In the genomic region with DNA sequence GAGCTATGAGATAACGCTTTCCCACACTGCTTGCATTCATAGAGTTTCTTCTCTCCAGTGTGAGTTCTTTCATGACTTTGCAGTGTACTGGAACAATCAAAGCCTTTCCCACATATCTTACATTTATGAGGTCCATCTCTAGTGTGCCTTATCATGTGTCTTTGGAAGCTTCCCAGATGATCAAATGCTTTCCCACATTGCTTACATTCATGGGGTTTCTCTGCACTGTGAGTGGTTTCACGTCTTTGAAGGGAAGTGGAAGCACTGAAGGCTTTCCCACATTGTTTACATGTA, we compare ENCODE assay signal across 28 cellular contexts. TPM values are rescaled to one million over a fixed set of nuclear protein-coding genes. Genes with fewer than 3 reads are reported as not detected.
DNase-seq lines count a peak whose midpoint lies in the region; ATAC-seq, FAIRE-seq and TF ChIP-seq lines count a peak whose summit lies in the region.
"Had no signal": no experiment of that assay in that cellular context is flagged by ENCODE, and none has a peak within 500 bp of the region (broad histone marks: within the 10 kb centered on the region; RNA-seq: fewer than 3 reads in every experiment).

No MANE protein-coding gene starts in this region.

- no peaks in the 10 kb centered on the region for H3K27me3 Mint-ChIP-seq in activated CD8-positive, alpha-beta T cell treated with anti-CD3 and anti-CD28 coated beads for 36 hours
- H3K27me3 Mint-ChIP-seq: B cell; CD4-positive, alpha-beta memory T cell; CD4-positive, CD25-positive, alpha-beta regulatory T cell; CD8-positive, alpha-beta memory T cell had no signal

- H3K36me3 Mint-ChIP-seq in activated CD8-positive, alpha-beta T cell treated with anti-CD3 and anti-CD28 coated beads for 36 hours (ENCODE audit: low read depth): peaks cover 40% of the 10 kb centered on the region

- CTCF ChIA-PET in HepG2 (lab: Yijun Ruan, JAX; ENCODE audit: low intra/inter-chr PET ratio, low total read pairs) (no interaction called here), K562 (lab: Yijun Ruan, JAX; ENCODE audit: low intra/inter-chr PET ratio) (interaction anchor here (0.6 kb wide), 1 partner anchor 715 kb away, joined by 3 read pairs; no protein-coding TSS in a partner anchor)
- CTCF ChIA-PET in activated CD8-positive, alpha-beta T cell treated with anti-CD3 and anti-CD28 coated beads for 36 hours (lab: Charles Lee): no interaction called here

- POLR2A ChIA-PET in HepG2 (lab: Yijun Ruan, JAX): no interaction called here
- POLR2A ChIA-PET in K562 (lab: Yijun Ruan, JAX): no interaction called here
- POLR2A ChIA-PET in activated CD8-positive, alpha-beta T cell treated with anti-CD3 and anti-CD28 coated beads for 36 hours (lab: Charles Lee): no interaction called here

- H3K4me3 ChIP-seq in liver (ENCODE audit: low read depth in 1 of 3, low read length in 3 of 3) (peak overlapping the region in 2 of 3 donors; percentile 32 to 47), HepG2 (replicated peaks in 1 of 3; ENCODE audit: insufficient read depth in 1 of 3, low read depth in 2 of 3, low read length in 3 of 3) (no peak overlapping the region), K562 (no peak overlapping the region), subcutaneous abdominal adipose tissue (ENCODE audit: low read depth in 1 of 5, low read length in 5 of 5) (peak overlapping the region in 4 of 5 donors; percentile 1 to 30 (median 14))
- H3K4me3 ChIP-seq: A549, GM12878 had no signal

- in situ Hi-C loops in HepG2 (cut with HindIII; ENCODE audit: extremely low pct_ligation_motif_present, low pct_unique_long_range_greater_than_20kb) (no loop called here), K562 (cut with MboI) (no loop called here)

- FAIRE-seq in HepG2 (lab: Jason Lieb, UNC): no peak
- no peak for FAIRE-seq in K562 (lab: Jason Lieb, UNC)
- FAIRE-seq: A549, GM12878, GM12892, GM18507, GM19239 had no signal

- H3K9ac ChIP-seq in liver (ENCODE audit: low read depth in 1 of 2, low read length in 2 of 2): no peak overlapping the region
- H3K9ac ChIP-seq in HepG2 (ENCODE audit: insufficient read depth, low read depth, low read length): no peak overlapping the region
- H3K9ac ChIP-seq in K562 (ENCODE audit: insufficient read depth in 1 of 2, low read depth in 2 of 2, low read length in 2 of 2): no peak overlapping the region
- H3K9ac ChIP-seq in subcutaneous abdominal adipose tissue (ENCODE audit: low read length in 5 of 5): no peak overlapping the region
- H3K9ac ChIP-seq: BLaER1 treated with 17β-estradiol and CSF1 and Interleukin-3, amounts not matched to agents 10 nM and 100 nM had no signal

- no peak overlapping the region for H3K4me3 Mint-ChIP-seq in activated CD8-positive, alpha-beta T cell treated with anti-CD3 and anti-CD28 coated beads for 36 hours
- H3K4me3 Mint-ChIP-seq: B cell; CD4-positive, alpha-beta memory T cell; CD4-positive, CD25-positive, alpha-beta regulatory T cell; CD8-positive, alpha-beta memory T cell had no signal

- peaks cover 48% of the 10 kb centered on the region for H3K9me3 Mint-ChIP-seq in activated CD8-positive, alpha-beta T cell treated with anti-CD3 and anti-CD28 coated beads for 36 hours

- H3K27me3 ChIP-seq in liver (ENCODE audit: control insufficient read depth in 4 of 4, insufficient read depth in 4 of 4, low read length in 3 of 4): no peaks in the 10 kb centered on the region
- no peaks in the 10 kb centered on the region for H3K27me3 ChIP-seq in HepG2 (ENCODE audit: control insufficient read depth in 1 of 2, insufficient read depth in 2 of 2, low read length in 2 of 2)
- H3K27me3 ChIP-seq in K562 (ENCODE audit: control insufficient read depth in 2 of 2, insufficient read depth in 2 of 2, low read length in 2 of 2): no peaks in the 10 kb centered on the region
- no peaks in the 10 kb centered on the region for H3K27me3 ChIP-seq in subcutaneous abdominal adipose tissue (ENCODE audit: control insufficient read depth in 5 of 5, insufficient read depth in 4 of 5, low read length in 5 of 5)
- H3K27me3 ChIP-seq: BLaER1 treated with 17β-estradiol and CSF1 and Interleukin-3, amounts not matched to agents 10 nM and 100 nM had no signal

- DNase-seq in HepG2 (ENCODE audit: low spot score): no peak
- DNase-seq in K562 (ENCODE audit: extremely low read depth in 1 of 4, low spot score in 3 of 4): no peak
- DNase-seq in activated CD8-positive, alpha-beta T cell treated with anti-CD3 and anti-CD28 coated beads for 36 hours: no peak
- DNase-seq: AML-193; CD4-positive, alpha-beta memory T cell; CD4-positive, CD25-positive, alpha-beta regulatory T cell; CD8-positive, alpha-beta memory T cell; COR-L47; DMS 273 treated with DMSO at 0.1 percent for 48 hours; DMS153; DMS53; DMS79; DND-41; EL; GDM1 had no signal

- no peak for TF ChIP-seq POLR2A in HepG2 (IDR thresholded peaks at IDR 0.05; ENCODE audit: insufficient read depth in 1 of 2, low read depth in 2 of 2, low read length in 2 of 2)
- no peak for TF ChIP-seq POLR2A in K562 (conservative IDR thresholded peaks at IDR 0.05)

- H3K4me2 ChIP-seq in HepG2 (ENCODE audit: low read depth, low read length): no peak overlapping the region
- no peak overlapping the region for H3K4me2 ChIP-seq in K562 (ENCODE audit: insufficient read depth, low read length)
- H3K4me2 ChIP-seq: A549; BLaER1 treated with 17β-estradiol and CSF1 and Interleukin-3, amounts not matched to agents 10 nM and 100 nM had no signal

- TF ChIP-seq RAD21 in liver (IDR thresholded peaks at IDR 0.05) (no peak), HepG2 (CRISPR knock-in tag; IDR thresholded peaks at IDR 0.05) (no peak), K562 (CRISPR knock-in tag; conservative IDR thresholded peaks at IDR 0.05 in 1 of 2, IDR thresholded peaks at IDR 0.05 in 1 of 2) (no peak)

- TF ChIP-seq CTCF in liver (IDR thresholded peaks at IDR 0.05; ENCODE audit: low read depth, low read length, missing input control) (no peak), HepG2 (CRISPR knock-in tag; IDR thresholded peaks at IDR 0.05) (no peak), K562 (IDR thresholded peaks at IDR 0.05 in 2 of 3, conservative IDR thresholded peaks at IDR 0.05 in 1 of 3; ENCODE audit: insufficient read depth in 2 of 3, low read depth in 1 of 3, low read length in 3 of 3) (no peak)
- TF ChIP-seq CTCF in activated CD8-positive, alpha-beta T cell treated with anti-CD3 and anti-CD28 coated beads for 36 hours (IDR thresholded peaks at IDR 0.05): no peak

- H3K79me2 ChIP-seq in HepG2 (ENCODE audit: insufficient read depth, low read length) (no peaks in the 10 kb centered on the region), K562 (ENCODE audit: control insufficient read depth, insufficient read depth, low read length) (no peaks in the 10 kb centered on the region)

- H3K4me1 ChIP-seq in liver (ENCODE audit: control insufficient read depth in 4 of 4, insufficient read depth in 4 of 4, low read length in 3 of 4) (no peaks in the 10 kb centered on the region), HepG2 (ENCODE audit: insufficient read depth, low read length) (peaks cover 18% of the 10 kb centered on the region), K562 (replicated peaks in 1 of 2; ENCODE audit: control insufficient read depth in 2 of 2, insufficient read depth in 2 of 2, low read length in 2 of 2) (no peaks in the 10 kb centered on the region), subcutaneous abdominal adipose tissue (ENCODE audit: control insufficient read depth in 5 of 5, insufficient read depth in 5 of 5, low read length in 5 of 5) (peaks cover 0 to 1% (median 0%) of the 10 kb centered on the region in 5 donors)
- H3K4me1 ChIP-seq: A549; BLaER1 treated with 17β-estradiol and CSF1 and Interleukin-3, amounts not matched to agents 10 nM and 100 nM had no signal

- intact Hi-C loops in HepG2 (cut with micrococcal nuclease; ENCODE audit: unreplicated experiment): no loop called here
- intact Hi-C loops in K562 (cut with micrococcal nuclease): no loop called here
- intact Hi-C loops in activated CD8-positive, alpha-beta T cell treated with anti-CD3 and anti-CD28 coated beads for 36 hours (cut with micrococcal nuclease): no loop called here

- WGBS in liver: 74% methylated on average over 2 of the region's 2 CpGs
- WGBS in HepG2 (ENCODE audit: low lambda C conversion rate): 68% methylated on average over 2 of the region's 2 CpGs
- 0% methylated on average over 1 of the region's 2 CpGs for WGBS in K562 (ENCODE audit: insufficient coverage, low coverage, missing lambda C conversion rate)

- BruUV-seq in HepG2 (replicated peaks; lab: Mats Ljungman, UMichigan): no TSS peak
- no TSS peak for BruUV-seq in K562 (replicated peaks; lab: Mats Ljungman, UMichigan)

- H3K4me1 Mint-ChIP-seq in activated CD8-positive, alpha-beta T cell treated with anti-CD3 and anti-CD28 coated beads for 36 hours (ENCODE audit: low read depth): no peaks in the 10 kb centered on the region
- H3K4me1 Mint-ChIP-seq: CD4-positive, CD25-positive, alpha-beta regulatory T cell; CD8-positive, alpha-beta memory T cell had no signal

- no peak for ATAC-seq in HepG2
- ATAC-seq in K562: no peak
- no peak for ATAC-seq in activated CD8-positive, alpha-beta T cell treated with anti-CD3 and anti-CD28 coated beads for 36 hours
- ATAC-seq in GM18873 (IDR thresholded peaks at IDR 0.05; ENCODE audit: low FRiP score, unreplicated experiment): no peak
- ATAC-seq: A549, GM12878 had no signal

- no peak overlapping the region for H2AFZ ChIP-seq in HepG2 (ENCODE audit: low read length)
- no peak overlapping the region for H2AFZ ChIP-seq in K562 (ENCODE audit: low read depth, low read length)

- no peak for TF ChIP-seq EP300 in HepG2 (IDR thresholded peaks at IDR 0.05; ENCODE audit: low read depth in 2 of 2, low read length in 2 of 2)
- TF ChIP-seq EP300 in HepG2 (CRISPR knock-in tag; IDR thresholded peaks at IDR 0.05; ENCODE audit: borderline replicate concordance): no peak
- no peak for TF ChIP-seq EP300 in K562 (IDR thresholded peaks at IDR 0.05; ENCODE audit: low read length)

- H3K9me3 ChIP-seq in liver (ENCODE audit: control insufficient read depth in 4 of 4, low read length in 3 of 4): peaks cover 25 to 77% (median 45%) of the 10 kb centered on the region in 4 donors
- H3K9me3 ChIP-seq in HepG2 (ENCODE audit: low read length): 0 out of 2 replicates have a peak, but pooled peaks cover 6% of the 10 kb centered on the region
- peaks cover 7% of the 10 kb centered on the region for H3K9me3 ChIP-seq in K562 (replicated peaks; ENCODE audit: control insufficient read depth, insufficient read depth, low read depth, low read length)
- H3K9me3 ChIP-seq in subcutaneous abdominal adipose tissue (ENCODE audit: control insufficient read depth in 5 of 5, low read length in 5 of 5): peaks cover 17 to 46% (median 33%) of the 10 kb centered on the region in 5 donors

- H3K36me3 ChIP-seq in liver (ENCODE audit: control insufficient read depth in 4 of 4, insufficient read depth in 3 of 4, low read depth in 1 of 4, low read length in 3 of 4) (peaks cover 5 to 32% (median 25%) of the 10 kb centered on the region in 4 donors), HepG2 (replicated peaks in 1 of 2; ENCODE audit: control insufficient read depth in 1 of 2, insufficient read depth in 2 of 2, low read length in 2 of 2) (peaks cover 0 to 4% of the 10 kb centered on the region in 2 experiments; a peak in 1 of 5 replicates), K562 (ENCODE audit: control insufficient read depth, insufficient read depth, low read length) (no peaks in the 10 kb centered on the region), subcutaneous abdominal adipose tissue (ENCODE audit: control insufficient read depth in 5 of 5, insufficient read depth in 5 of 5, low read length in 5 of 5) (peaks cover 19 to 32% (median 24%) of the 10 kb centered on the region in 5 donors)

- H4K20me1 ChIP-seq in HepG2 (ENCODE audit: insufficient read depth, low read length) (no peaks in the 10 kb centered on the region), K562 (replicated peaks; ENCODE audit: control insufficient read depth, insufficient read depth, low read length) (no peaks in the 10 kb centered on the region)
- H4K20me1 ChIP-seq: BLaER1 treated with 17β-estradiol and CSF1 and Interleukin-3, amounts not matched to agents 10 nM and 100 nM had no signal

- no peak overlapping the region for H3K27ac Mint-ChIP-seq in activated CD8-positive, alpha-beta T cell treated with anti-CD3 and anti-CD28 coated beads for 36 hours
- H3K27ac Mint-ChIP-seq: B cell; CD4-positive, alpha-beta memory T cell; CD4-positive, CD25-positive, alpha-beta regulatory T cell; CD8-positive, alpha-beta memory T cell had no signal

- H3K27ac ChIP-seq in liver (ENCODE audit: low read depth in 1 of 2, low read length in 2 of 2) (no peak overlapping the region), HepG2 (ENCODE audit: extremely low read length, insufficient read depth, low read length) (no peak overlapping the region), K562 (ENCODE audit: extremely low read depth, low read depth, low read length) (no peak overlapping the region), subcutaneous abdominal adipose tissue (ENCODE audit: low read depth, low read length) (no peak overlapping the region)
- H3K27ac ChIP-seq: 22Rv1; A549; BLaER1 treated with 17β-estradiol and CSF1 and Interleukin-3, amounts not matched to agents 10 nM and 100 nM; C4-2B had no signal

- H3K9me1 ChIP-seq in K562 (ENCODE audit: control insufficient read depth, insufficient read depth, low read length): no peaks in the 10 kb centered on the region

RNA-seq across cellular contexts. Expression of gene ZNF442, which starts 14.9 kb away (rescaled TPM):
- 1 to 10 TPM; 2.8 to 4.2 TPM for total RNA-seq in liver
- under 1 TPM; 0.49 to 0.67 TPM for polyA plus RNA-seq in liver
- total RNA-seq in HepG2 (2016; rRNA removed; fragmentation: Illumina TruSeq; extraction: Trizol): 6.0 and 8.6 TPM in 2 replicates
- 3.2 and 3.9 TPM in 2 replicates for total RNA-seq in HepG2 (2016; cell fraction: cytosol; rRNA removed; fragmentation: Illumina TruSeq; extraction: Trizol; ENCODE audit: low read depth)
- total RNA-seq in HepG2 (2016; cell fraction: insoluble cytoplasmic fraction; rRNA removed; fragmentation: Illumina TruSeq; extraction: Trizol): 6.0 and 8.5 TPM in 2 replicates
- 4.6 and 5.1 TPM in 2 replicates for total RNA-seq in HepG2 (2016; cell fraction: membrane; rRNA removed; fragmentation: Illumina TruSeq; extraction: Trizol)
- total RNA-seq in HepG2 (2016; cell fraction: nucleus; rRNA removed; fragmentation: Illumina TruSeq; extraction: Trizol): 3.7 and 5.1 TPM in 2 replicates
- polyA plus RNA-seq in HepG2 (2011; rRNA removed): 0.57 and 1.0 TPM in 2 replicates
- polyA plus RNA-seq in HepG2 (2011; cell fraction: cytosol; rRNA removed): 0.21 and 0.63 TPM in 2 replicates
- 0.73 and 0.82 TPM in 2 replicates for polyA plus RNA-seq in HepG2 (2011; cell fraction: nucleus; rRNA removed)
- 0.76 and 0.89 TPM in 2 replicates for polyA plus RNA-seq in HepG2 (2012)
- 0.09 and 0.19 TPM in 2 replicates for polyA plus RNA-seq in HepG2 (2016; cell fraction: cytosol; fragmentation: Illumina TruSeq; extraction: Trizol; ENCODE audit: low read depth)
- polyA plus RNA-seq in HepG2 (2016; cell fraction: insoluble cytoplasmic fraction; fragmentation: Illumina TruSeq; extraction: Trizol; ENCODE audit: low read depth): 3.2 and 3.4 TPM in 2 replicates
- polyA plus RNA-seq in HepG2 (2016; cell fraction: membrane; fragmentation: Illumina TruSeq; extraction: Trizol; ENCODE audit: low read depth): 0.40 and 0.74 TPM in 2 replicates
- 3.1 and 5.2 TPM in 2 replicates for polyA plus RNA-seq in HepG2 (2016; cell fraction: nucleus; fragmentation: Illumina TruSeq; extraction: Trizol; ENCODE audit: insufficient read depth, low read depth)
- polyA minus RNA-seq in HepG2 (2011; rRNA and poly(A)+ RNA removed; ENCODE audit: low replicate concordance): 0.48 TPM in 1 of 2 replicates, not detected in the other
- polyA minus RNA-seq in HepG2 (2011; cell fraction: cytosol; rRNA and poly(A)+ RNA removed): 1.4 and 2.9 TPM in 2 replicates
- 2.2 and 3.0 TPM in 2 replicates for polyA minus RNA-seq in HepG2 (2011; cell fraction: nucleus; rRNA and poly(A)+ RNA removed)
- 5.8 and 20.6 TPM in 2 replicates for total RNA-seq in K562 (2011; cell fraction: chromatin; rRNA removed; ENCODE audit: low replicate concordance)
- 5.2 and 6.2 TPM in 2 replicates for total RNA-seq in K562 (2011; cell fraction: nucleolus; rRNA removed)
- total RNA-seq in K562 (2011; cell fraction: nucleoplasm; rRNA removed): 5.9 and 6.8 TPM in 2 replicates
- 3.9 and 5.2 TPM in 2 replicates for total RNA-seq in K562 (2014; rRNA removed)
- 7.0 and 7.1 TPM in 2 replicates for total RNA-seq in K562 (2014; rRNA removed; fragmentation: Illumina TruSeq; extraction: Trizol)
- 4.9 and 5.5 TPM in 2 replicates for total RNA-seq in K562 (2015; rRNA removed; fragmentation: Illumina TruSeq; extraction: Trizol)
- total RNA-seq in K562 (2021): 3.4 and 4.1 TPM in 2 replicates
- 4.7 and 5.2 TPM in 2 replicates for polyA plus RNA-seq in K562 (2011; rRNA removed)
- polyA plus RNA-seq in K562 (2011; cell fraction: cytosol; rRNA removed): 0.39 and 1.4 TPM in 2 replicates
- polyA plus RNA-seq in K562 (2011; cell fraction: nucleus; rRNA removed): 2.8 and 3.0 TPM in 2 replicates
- polyA plus RNA-seq in K562 (2012): 1.8 and 3.4 TPM in 2 replicates
- 2.5 TPM in 2 replicates for polyA plus RNA-seq in K562 (2014; fragmentation: Illumina TruSeq; extraction: Trizol)
- 1 to 10 TPM; 3.1 to 5.5 TPM for polyA plus RNA-seq in K562 (2014; fragmentation: Nextera tagmentation; extraction: Ambion mirVana)
- 1.7 and 2.6 TPM in 2 replicates for polyA plus RNA-seq in K562 (2014; rRNA removed)
- polyA minus RNA-seq in K562 (2011; rRNA and poly(A)+ RNA removed): 10.8 and 16.2 TPM in 2 replicates
- 1.8 and 4.4 TPM in 2 replicates for polyA minus RNA-seq in K562 (2011; cell fraction: cytosol; rRNA and poly(A)+ RNA removed)
- 1.2 and 3.6 TPM in 2 replicates for polyA minus RNA-seq in K562 (2011; cell fraction: nucleus; rRNA and poly(A)+ RNA removed)
- total RNA-seq in activated CD8-positive, alpha-beta T cell treated with anti-CD3 and anti-CD28 coated beads for 36 hours: 1 to 10 TPM; 1.5 to 1.8 TPM
- polyA plus RNA-seq: A549 had no signal

RNA-seq across cellular contexts. Expression of gene ZNF799, which starts 20.7 kb away (rescaled TPM):
- total RNA-seq in liver (1 to 10 TPM; 2.8 to 5.3 TPM), HepG2 (2016; rRNA removed; fragmentation: Illumina TruSeq; extraction: Trizol) (17.9 and 27.0 TPM in 2 replicates), K562 (2014; rRNA removed) (2.7 and 3.2 TPM in 2 replicates), K562 (2014; rRNA removed; fragmentation: Illumina TruSeq; extraction: Trizol) (4.6 TPM in 2 replicates), K562 (2015; rRNA removed; fragmentation: Illumina TruSeq; extraction: Trizol) (4.5 and 5.5 TPM in 2 replicates), K562 (2021) (2.9 and 3.6 TPM in 2 replicates)
- polyA plus RNA-seq in liver (1 to 10 TPM; 1.6 to 2.2 TPM), HepG2 (2011; rRNA removed) (4.7 and 7.7 TPM in 2 replicates), K562 (2011; rRNA removed) (3.4 and 4.5 TPM in 2 replicates), K562 (2014; fragmentation: Illumina TruSeq; extraction: Trizol) (2.7 and 3.1 TPM in 2 replicates), K562 (2014; fragmentation: Nextera tagmentation; extraction: Ambion mirVana) (1 to 10 TPM in 1 of 2 experiments, under 1 TPM in 1; 0.63 to 2.2 TPM), K562 (2014; rRNA removed) (1.6 and 2.1 TPM in 2 replicates)
- total RNA-seq in HepG2 (2016; cell fraction: cytosol; rRNA removed; fragmentation: Illumina TruSeq; extraction: Trizol; ENCODE audit: low read depth): 4.5 and 5.5 TPM in 2 replicates
- total RNA-seq in HepG2 (2016; cell fraction: insoluble cytoplasmic fraction; rRNA removed; fragmentation: Illumina TruSeq; extraction: Trizol): 17.8 and 28.0 TPM in 2 replicates
- 10.2 and 12.9 TPM in 2 replicates for total RNA-seq in HepG2 (2016; cell fraction: membrane; rRNA removed; fragmentation: Illumina TruSeq; extraction: Trizol)
- total RNA-seq in HepG2 (2016; cell fraction: nucleus; rRNA removed; fragmentation: Illumina TruSeq; extraction: Trizol): 17.5 and 19.9 TPM in 2 replicates
- 2.5 and 3.3 TPM in 2 replicates for polyA plus RNA-seq in HepG2 (2011; cell fraction: cytosol; rRNA removed)
- polyA plus RNA-seq in HepG2 (2011; cell fraction: nucleus; rRNA removed): 4.9 and 6.2 TPM in 2 replicates
- polyA plus RNA-seq in HepG2 (2012): 5.2 and 5.9 TPM in 2 replicates
- polyA plus RNA-seq in HepG2 (2016; cell fraction: cytosol; fragmentation: Illumina TruSeq; extraction: Trizol; ENCODE audit: low read depth): 0.52 and 0.70 TPM in 2 replicates
- polyA plus RNA-seq in HepG2 (2016; cell fraction: insoluble cytoplasmic fraction; fragmentation: Illumina TruSeq; extraction: Trizol; ENCODE audit: low read depth): 13.3 and 14.1 TPM in 2 replicates
- 1.5 and 1.7 TPM in 2 replicates for polyA plus RNA-seq in HepG2 (2016; cell fraction: membrane; fragmentation: Illumina TruSeq; extraction: Trizol; ENCODE audit: low read depth)
- 17.2 and 18.4 TPM in 2 replicates for polyA plus RNA-seq in HepG2 (2016; cell fraction: nucleus; fragmentation: Illumina TruSeq; extraction: Trizol; ENCODE audit: insufficient read depth, low read depth)
- polyA minus RNA-seq in HepG2 (2011; rRNA and poly(A)+ RNA removed; ENCODE audit: low replicate concordance): 1.4 and 4.5 TPM in 2 replicates
- polyA minus RNA-seq in HepG2 (2011; cell fraction: cytosol; rRNA and poly(A)+ RNA removed): 6.2 and 6.7 TPM in 2 replicates
- polyA minus RNA-seq in HepG2 (2011; cell fraction: nucleus; rRNA and poly(A)+ RNA removed): 22.3 and 26.4 TPM in 2 replicates
- 5.8 and 13.9 TPM in 2 replicates for total RNA-seq in K562 (2011; cell fraction: chromatin; rRNA removed; ENCODE audit: low replicate concordance)
- total RNA-seq in K562 (2011; cell fraction: nucleolus; rRNA removed): 4.0 and 5.3 TPM in 2 replicates
- 7.4 and 10.2 TPM in 2 replicates for total RNA-seq in K562 (2011; cell fraction: nucleoplasm; rRNA removed)
- 0.63 and 1.3 TPM in 2 replicates for polyA plus RNA-seq in K562 (2011; cell fraction: cytosol; rRNA removed)
- 2.8 and 3.9 TPM in 2 replicates for polyA plus RNA-seq in K562 (2011; cell fraction: nucleus; rRNA removed)
- polyA plus RNA-seq in K562 (2012): 2.2 and 3.1 TPM in 2 replicates
- 6.7 and 7.9 TPM in 2 replicates for polyA minus RNA-seq in K562 (2011; rRNA and poly(A)+ RNA removed)
- polyA minus RNA-seq in K562 (2011; cell fraction: cytosol; rRNA and poly(A)+ RNA removed): 1.3 and 2.5 TPM in 2 replicates
- 3.4 and 6.8 TPM in 2 replicates for polyA minus RNA-seq in K562 (2011; cell fraction: nucleus; rRNA and poly(A)+ RNA removed)
- 1 to 10 TPM; 2.4 to 3.2 TPM for total RNA-seq in activated CD8-positive, alpha-beta T cell treated with anti-CD3 and anti-CD28 coated beads for 36 hours

RNA-seq across cellular contexts. Expression of gene ZNF563, which starts 47.0 kb away (rescaled TPM):
- total RNA-seq in liver (10 to 100 TPM in 1 of 2 donors, 1 to 10 TPM in 1; 6.2 to 15.8 TPM), HepG2 (2016; rRNA removed; fragmentation: Illumina TruSeq; extraction: Trizol) (19.5 and 26.3 TPM in 2 replicates), K562 (2014; rRNA removed) (0.73 and 0.98 TPM in 2 replicates), K562 (2014; rRNA removed; fragmentation: Illumina TruSeq; extraction: Trizol) (1.2 and 1.3 TPM in 2 replicates), K562 (2015; rRNA removed; fragmentation: Illumina TruSeq; extraction: Trizol) (1.6 and 1.7 TPM in 2 replicates), K562 (2021) (0.69 and 1.5 TPM in 2 replicates)
- polyA plus RNA-seq in liver (1 to 10 TPM; 2.5 to 7.6 TPM), HepG2 (2011; rRNA removed) (7.1 and 7.5 TPM in 2 replicates), K562 (2011; rRNA removed) (0.57 and 0.67 TPM in 2 replicates), K562 (2014; fragmentation: Illumina TruSeq; extraction: Trizol) (1.1 and 1.3 TPM in 2 replicates), K562 (2014; fragmentation: Nextera tagmentation; extraction: Ambion mirVana) (under 1 TPM; 0.37 to 0.74 TPM), K562 (2014; rRNA removed) (1.00 and 2.9 TPM in 2 replicates)
- 4.8 and 5.3 TPM in 2 replicates for total RNA-seq in HepG2 (2016; cell fraction: cytosol; rRNA removed; fragmentation: Illumina TruSeq; extraction: Trizol; ENCODE audit: low read depth)
- total RNA-seq in HepG2 (2016; cell fraction: insoluble cytoplasmic fraction; rRNA removed; fragmentation: Illumina TruSeq; extraction: Trizol): 18.3 and 25.3 TPM in 2 replicates
- total RNA-seq in HepG2 (2016; cell fraction: membrane; rRNA removed; fragmentation: Illumina TruSeq; extraction: Trizol): 6.5 and 9.3 TPM in 2 replicates
- 11.4 and 13.5 TPM in 2 replicates for total RNA-seq in HepG2 (2016; cell fraction: nucleus; rRNA removed; fragmentation: Illumina TruSeq; extraction: Trizol)
- polyA plus RNA-seq in HepG2 (2011; cell fraction: cytosol; rRNA removed): 4.2 and 5.3 TPM in 2 replicates
- 5.2 and 5.7 TPM in 2 replicates for polyA plus RNA-seq in HepG2 (2011; cell fraction: nucleus; rRNA removed)
- 5.2 and 6.9 TPM in 2 replicates for polyA plus RNA-seq in HepG2 (2012)
- 1.2 and 1.7 TPM in 2 replicates for polyA plus RNA-seq in HepG2 (2016; cell fraction: cytosol; fragmentation: Illumina TruSeq; extraction: Trizol; ENCODE audit: low read depth)
- 19.8 and 21.0 TPM in 2 replicates for polyA plus RNA-seq in HepG2 (2016; cell fraction: insoluble cytoplasmic fraction; fragmentation: Illumina TruSeq; extraction: Trizol; ENCODE audit: low read depth)
- 2.4 and 2.5 TPM in 2 replicates for polyA plus RNA-seq in HepG2 (2016; cell fraction: membrane; fragmentation: Illumina TruSeq; extraction: Trizol; ENCODE audit: low read depth)
- 7.9 and 14.1 TPM in 2 replicates for polyA plus RNA-seq in HepG2 (2016; cell fraction: nucleus; fragmentation: Illumina TruSeq; extraction: Trizol; ENCODE audit: insufficient read depth, low read depth)
- 6.6 TPM in 1 of 2 replicates, not detected in the other for polyA minus RNA-seq in HepG2 (2011; rRNA and poly(A)+ RNA removed; ENCODE audit: low replicate concordance)
- polyA minus RNA-seq in HepG2 (2011; cell fraction: cytosol; rRNA and poly(A)+ RNA removed): 6.7 and 7.1 TPM in 2 replicates
- polyA minus RNA-seq in HepG2 (2011; cell fraction: nucleus; rRNA and poly(A)+ RNA removed): 17.3 and 20.3 TPM in 2 replicates
- 1.1 and 1.6 TPM in 2 replicates for total RNA-seq in K562 (2011; cell fraction: chromatin; rRNA removed; ENCODE audit: low replicate concordance)
- 0.50 and 0.92 TPM in 2 replicates for total RNA-seq in K562 (2011; cell fraction: nucleolus; rRNA removed)
- total RNA-seq in K562 (2011; cell fraction: nucleoplasm; rRNA removed): 0.31 and 0.66 TPM in 2 replicates
- polyA plus RNA-seq in K562 (2011; cell fraction: cytosol; rRNA removed): 0.15 and 0.34 TPM in 2 replicates
- 0.23 and 0.34 TPM in 2 replicates for polyA plus RNA-seq in K562 (2011; cell fraction: nucleus; rRNA removed)
- polyA plus RNA-seq in K562 (2012): 1.3 TPM in 2 replicates
- 1.0 and 1.3 TPM in 2 replicates for polyA minus RNA-seq in K562 (2011; rRNA and poly(A)+ RNA removed)
- not detected in 2 replicates for polyA minus RNA-seq in K562 (2011; cell fraction: cytosol; rRNA and poly(A)+ RNA removed)
- 0.54 and 1.3 TPM in 2 replicates for polyA minus RNA-seq in K562 (2011; cell fraction: nucleus; rRNA and poly(A)+ RNA removed)
- 1 to 10 TPM; 6.0 to 7.1 TPM for total RNA-seq in activated CD8-positive, alpha-beta T cell treated with anti-CD3 and anti-CD28 coated beads for 36 hours
- total RNA-seq: A172 had no signal
- polyA plus RNA-seq: A549 had no signal

Comparison
In these comparisons a context has a peak if more than half of its experiments do, and no peak if none do; other contexts are left out.
1. H3K4me3 ChIP-seq: peak in liver (2 of 3) and subcutaneous abdominal adipose tissue (4 of 5); none in HepG2 (0 of 3) and K562 (single experiment).